In the genomic region with DNA sequence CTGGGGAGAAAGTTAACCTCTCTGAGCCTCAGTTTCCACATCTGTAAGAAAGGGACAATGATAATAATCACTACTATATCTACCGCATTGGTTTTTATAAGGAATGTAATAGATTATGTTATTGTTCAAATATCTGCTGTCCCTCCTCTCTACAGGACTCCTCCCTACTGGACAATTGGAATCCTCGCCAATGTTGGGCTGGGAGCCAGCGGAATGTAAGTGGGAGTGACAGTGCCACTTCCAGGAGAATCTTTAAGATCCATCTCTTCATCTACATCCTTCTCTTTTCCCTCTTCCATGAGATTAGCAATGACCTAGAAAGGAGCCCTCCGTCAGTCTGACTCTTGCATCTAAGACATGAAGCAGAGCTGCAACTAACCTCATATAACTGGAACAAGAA, we compare ENCODE assay signal across 27 cellular contexts.
"Had no signal": no experiment of that assay in that cellular context is flagged by ENCODE, and none has a peak within 500 bp of the region (broad histone marks: within the 10 kb centered on the region; RNA-seq: fewer than 3 reads in every experiment).

No MANE protein-coding gene starts in this region.

- H3K27me3 ChIP-seq: adrenal gland had no signal

- DNase-seq: activated B cell treated with CpG ODN at 0.5 μM for 24 hours; activated CD4-positive, alpha-beta T cell treated with anti-CD3 and anti-CD28 coated beads for 48 hours; activated CD4-positive, alpha-beta T cell treated with anti-CD3 and anti-CD28 coated beads, Interleukin-2, amount 50 U/mL, for 1 hour; activated CD4-positive, alpha-beta T cell treated with anti-CD3 and anti-CD28 coated beads, Interleukin-2, amount 50 U/mL, for 48 hours; activated CD8-positive, alpha-beta memory T cell treated with anti-CD3 and anti-CD28 coated beads for 24 hours; activated CD8-positive, alpha-beta T cell treated with anti-CD3 and anti-CD28 coated beads for 36 hours; activated effector memory CD4-positive, alpha-beta T cell treated with anti-CD3 and anti-CD28 coated beads, Interleukin-2, amount 50 U/mL, for 16 hours; activated naive CD4-positive, alpha-beta T cell treated with anti-CD3 and anti-CD28 coated beads for 36 hours; activated naive CD8-positive, alpha-beta T cell treated with anti-CD3 and anti-CD28 coated beads for 36 hours; activated naive CD8-positive, alpha-beta T cell treated with anti-CD3 and anti-CD28 coated beads, Interleukin-2, amount 50 U/mL, for 24 hours; activated T-cell treated with anti-CD3 and anti-CD28 coated beads, Interleukin-2, amount 50 U/mL, for 4 hours; amygdala; aorta; body of pancreas; central memory CD4-positive, alpha-beta T cell; cortex of kidney; dermis blood vessel endothelial cell; effector CD8-positive, alpha-beta T cell; esophagus squamous epithelium; foreskin melanocyte; T-helper 2 cell had no signal

- H3K4me1 ChIP-seq: adrenal gland, body of pancreas, esophagus squamous epithelium had no signal

- H3K9me3 ChIP-seq: adrenal gland, body of pancreas, esophagus squamous epithelium had no signal

- FAIRE-seq: endometrium, endothelial cell of umbilical vein, TTC549 had no signal

- H3K4me3 ChIP-seq: adrenal gland, body of pancreas, esophagus squamous epithelium had no signal

- H3K27ac ChIP-seq: adrenal gland, body of pancreas, epithelial cell of prostate, esophagus squamous epithelium, VCaP had no signal

- H3K36me3 ChIP-seq: adrenal gland, esophagus squamous epithelium had no signal
